ENCODE assay signal across 18 cellular contexts in genomic region chr18:30730915-30731314, GRCh38.
DNase-seq lines count a peak whose midpoint lies in the region; ATAC-seq, FAIRE-seq and TF ChIP-seq lines count a peak whose summit lies in the region.
"Had no signal": no experiment of that assay in that cellular context is flagged by ENCODE, and none has a peak within 500 bp of the region (broad histone marks: within the 10 kb centered on the region; RNA-seq: fewer than 3 reads in every experiment).

No MANE protein-coding gene starts in this region.

- no peaks in the 10 kb centered on the region for H3K27me3 ChIP-seq in neural progenitor cell
- H3K27me3 ChIP-seq: SJSA1 had no signal

- DNase-seq in D341Med (ENCODE audit: low spot score) = peak; percentile 88
- DNase-seq in LHCN-M2 (ENCODE audit: low read depth) = peak; percentile 0
- peak; percentile 17 for DNase-seq in WTC11 (ENCODE audit: low spot score)
- peak; percentile 67 for DNase-seq in neural progenitor cell (ENCODE audit: low spot score)
- no peak for DNase-seq in Calu3
- DNase-seq in midbrain (lab: John Stamatoyannopoulos, UW) = no peak
- DNase-seq in urothelium cell line (ENCODE audit: low spot score) = no peak
- DNase-seq: Caco-2; CD4-positive, alpha-beta T cell; H9; NCI-H1417 treated with DMSO at 0.1 percent for 48 hours; NCI-H1930; NCI-H2171; NCI-H446 treated with DMSO at 0.1 percent for 48 hours; NCI-H748 treated with DMSO at 0.1 percent for 48 hours had no signal

- H3K4me3 Mint-ChIP-seq in WTC11 (no peak overlapping the region), neural progenitor cell (no peak overlapping the region), Calu3 (ENCODE audit: low read depth, unreplicated experiment) (no peak overlapping the region)
- H3K4me3 Mint-ChIP-seq: CD4-positive, alpha-beta T cell; H9 had no signal

- H3K4me2 ChIP-seq in neural progenitor cell = no peak overlapping the region
- H3K4me2 ChIP-seq: A549 had no signal

- H3K9ac ChIP-seq in neural progenitor cell = no peak overlapping the region

- ATAC-seq in WTC11 = peak; percentile 64
- ATAC-seq: A549 had no signal

- H3K9me3 Mint-ChIP-seq in WTC11 (peaks cover 26% of the 10 kb centered on the region), neural progenitor cell (peaks cover 21% of the 10 kb centered on the region), Calu3 (ENCODE audit: low read depth, unreplicated experiment) (peaks cover 12% of the 10 kb centered on the region)

- H3K4me1 ChIP-seq in neural progenitor cell = peaks cover 8% of the 10 kb centered on the region
- H3K4me1 ChIP-seq: A549, Caco-2, SJSA1 had no signal

- no TSS peak for BruUV-seq in Calu3 (replicated peaks; lab: Mats Ljungman, UMichigan)

- CTCF ChIA-PET in WTC11 (lab: Charles Lee) = no interaction called here
- CTCF ChIA-PET in Calu3 (lab: Charles Lee) = no interaction called here

- no peak overlapping the region for H2AFZ ChIP-seq in neural progenitor cell (replicated peaks)

- H3K36me3 Mint-ChIP-seq in WTC11 (peaks cover 8% of the 10 kb centered on the region), neural progenitor cell (no peaks in the 10 kb centered on the region), Calu3 (ENCODE audit: insufficient read depth, unreplicated experiment) (no peaks in the 10 kb centered on the region)

- H3F3A ChIP-seq in neural progenitor cell (ENCODE audit: low read depth) = no peaks in the 10 kb centered on the region

- TF ChIP-seq CTCF in WTC11 (IDR thresholded peaks at IDR 0.05) = no peak
- TF ChIP-seq CTCF in neural progenitor cell (IDR thresholded peaks at IDR 0.05) = no peak
- TF ChIP-seq CTCF in Calu3 (IDR thresholded peaks at IDR 0.05; ENCODE audit: unreplicated experiment) = no peak

- POLR2A ChIA-PET in WTC11 (lab: Charles Lee) = no interaction called here

- H4K20me1 ChIP-seq in neural progenitor cell (ENCODE audit: low read depth) = no peaks in the 10 kb centered on the region

- no peaks in the 10 kb centered on the region for H3K36me3 ChIP-seq in neural progenitor cell
- H3K36me3 ChIP-seq: SJSA1 had no signal

- H3K9me3 ChIP-seq in neural progenitor cell (ENCODE audit: low read depth) = peaks cover 6% of the 10 kb centered on the region
- H3K9me3 ChIP-seq: A549, Caco-2, SJSA1 had no signal

- intact Hi-C loops in Calu3 (cut with micrococcal nuclease; ENCODE audit: unreplicated experiment) = no loop called here

- H3K4me1 Mint-ChIP-seq in WTC11 (no peaks in the 10 kb centered on the region), neural progenitor cell (no peaks in the 10 kb centered on the region), Calu3 (ENCODE audit: low read depth, unreplicated experiment) (no peaks in the 10 kb centered on the region)
- H3K4me1 Mint-ChIP-seq: H9 had no signal

- no peak overlapping the region for H3K4me3 ChIP-seq in neural progenitor cell
- H3K4me3 ChIP-seq: A549, SJSA1 had no signal

- H3K27ac Mint-ChIP-seq in WTC11 (no peak overlapping the region), neural progenitor cell (no peak overlapping the region), Calu3 (ENCODE audit: unreplicated experiment) (no peak overlapping the region)
- H3K27ac Mint-ChIP-seq: CD4-positive, alpha-beta T cell had no signal

- no peak for FAIRE-seq in urothelium cell line (lab: Jason Lieb, UNC)
- FAIRE-seq: A549 had no signal

- no peaks in the 10 kb centered on the region for H3K79me2 ChIP-seq in neural progenitor cell (ENCODE audit: low read depth)

- H3K27ac ChIP-seq in neural progenitor cell = peak overlapping the region; percentile 37
- H3K27ac ChIP-seq: A549, HL-60, SJSA1 had no signal

- H3K27me3 Mint-ChIP-seq in WTC11 (ENCODE audit: low read depth) (no peaks in the 10 kb centered on the region), neural progenitor cell (ENCODE audit: insufficient read depth, low read depth) (no peaks in the 10 kb centered on the region), Calu3 (ENCODE audit: unreplicated experiment) (no peaks in the 10 kb centered on the region)
- H3K27me3 Mint-ChIP-seq: CD4-positive, alpha-beta T cell had no signal

TF ChIP-seq in WTC11, 78 proteins besides CTCF, POLR2A, EP300 and RAD21:
- no peak for TF ChIP-seq ZNF219 (CRISPR knock-in tag; IDR thresholded peaks at IDR 0.05; ENCODE audit: borderline replicate concordance)
- no peak for TF ChIP-seq ZBTB43 (CRISPR knock-in tag; IDR thresholded peaks at IDR 0.05)
- TF ChIP-seq SMAD3 (CRISPR knock-in tag; IDR thresholded peaks at IDR 0.05; ENCODE audit: borderline replicate concordance) = no peak
- no peak for TF ChIP-seq FOXJ3 (CRISPR knock-in tag; IDR thresholded peaks at IDR 0.05; ENCODE audit: borderline replicate concordance)

Comparison
In these comparisons a context has a peak if more than half of its experiments do, and no peak if none do; other contexts are left out.
1. DNase-seq: peak in D341Med (single experiment), LHCN-M2 (single experiment), WTC11 (single experiment) and neural progenitor cell (single experiment); none in Calu3 (single experiment), midbrain (single experiment) and urothelium cell line (single experiment).